In genomic region chr12:27535318-27535717, GRCh38 we compare ENCODE assay signal across 20 cellular contexts. TPM values are rescaled to one million over a fixed set of nuclear protein-coding genes. Genes with fewer than 3 reads are reported as not detected.
A peak's percentile ranks its signal among the peaks of the same experiment; 100 is the strongest.
DNase-seq lines count a peak whose midpoint lies in the region; ATAC-seq, FAIRE-seq and TF ChIP-seq lines count a peak whose summit lies in the region.
"Had no signal": no experiment of that assay in that cellular context is flagged by ENCODE, and none has a peak within 500 bp of the region (broad histone marks: within the 10 kb centered on the region; RNA-seq: fewer than 3 reads in every experiment).

No MANE protein-coding gene starts in this region.

- no peak for TF ChIP-seq RAD21 in GM12878 (IDR thresholded peaks at IDR 0.05; ENCODE audit: insufficient read depth, low read depth, low read length)

- H3K27me3 ChIP-seq in DND-41 (ENCODE audit: insufficient read depth, low read length, poor library complexity) (no peaks in the 10 kb centered on the region), GM12878 (replicated peaks in 1 of 2; ENCODE audit: control insufficient read depth in 2 of 2, insufficient read depth in 2 of 2, low read length in 1 of 2) (no peaks in the 10 kb centered on the region)

- H3K79me2 ChIP-seq in DND-41 (ENCODE audit: insufficient read depth, low read length) (no peaks in the 10 kb centered on the region), GM12878 (ENCODE audit: control insufficient read depth, insufficient read depth, low read length) (peaks cover 37% of the 10 kb centered on the region)

- H3K4me2 ChIP-seq in DND-41 (ENCODE audit: insufficient read depth, low read length) (peak overlapping the region; percentile 26; the same call in 1 of the 2 replicates), GM12878 (ENCODE audit: control insufficient read depth, insufficient read depth) (peak overlapping the region; percentile 88)

- TF ChIP-seq EP300 in GM12878 (IDR thresholded peaks at IDR 0.05; ENCODE audit: borderline replicate concordance in 1 of 2, control insufficient read depth in 1 of 2, low read depth in 2 of 2, low read length in 2 of 2) = no peak

- H3K9me3 ChIP-seq in DND-41 (ENCODE audit: insufficient read depth, low read length, severe bottlenecking) (no peaks in the 10 kb centered on the region), GM12878 (replicated peaks; ENCODE audit: control insufficient read depth, insufficient read depth, low read length) (no peaks in the 10 kb centered on the region; the same call in 2 of the 3 replicates)

- no peak for TF ChIP-seq POLR2A in GM12878 (IDR thresholded peaks at IDR 0.05; ENCODE audit: low read depth, low read length)

- no peaks in the 10 kb centered on the region for H4K20me1 ChIP-seq in DND-41 (ENCODE audit: insufficient read depth, low read length)
- no peaks in the 10 kb centered on the region for H4K20me1 ChIP-seq in GM12878 (ENCODE audit: control insufficient read depth, insufficient read depth)

- RAD21 ChIA-PET in GM12878 (lab: Charles Lee; ENCODE audit: unreplicated experiment) = no interaction called here

- SMC1A ChIA-PET in GM12878 (lab: Charles Lee; ENCODE audit: uncharacterized antibody, unreplicated experiment) = interaction anchor here (1.8 to 2.3 kb wide), 4 partner anchors 11 to 20 kb away, joined by 4 to 11 read pairs (median 8); no protein-coding TSS in a partner anchor

- WGBS in GM12878 (ENCODE audit: insufficient coverage, insufficient replicate concordance, low lambda C conversion rate, missing lambda C conversion rate) = 12% methylated on average over 6 of the region's 6 CpGs

- H3K27ac ChIP-seq in DND-41 (ENCODE audit: low read length) (no peak overlapping the region), GM12878 (ENCODE audit: control insufficient read depth, insufficient read depth) (peak overlapping the region; percentile 78)
- H3K27ac ChIP-seq: HL-60, SK-N-MC had no signal

- peak; percentile 8 for FAIRE-seq in GM19239 (lab: Jason Lieb, UNC)
- no peak for FAIRE-seq in GM12878 (lab: Jason Lieb, UNC)

- H3K36me3 ChIP-seq in DND-41 (ENCODE audit: insufficient read depth, low read length) = no peaks in the 10 kb centered on the region
- no peaks in the 10 kb centered on the region for H3K36me3 ChIP-seq in GM12878 (ENCODE audit: control insufficient read depth in 2 of 2, insufficient read depth in 2 of 2, low read length in 1 of 2)

- no TSS peak for BruUV-seq in GM12878 (replicated peaks; lab: Mats Ljungman, UMichigan)

- in situ Hi-C loops in GM12878 (cut with MboI) = no loop called here

- DNase-seq in DND-41 (no peak), GM19239 (ENCODE audit: insufficient read length, low spot score) (no peak), GM12878 (ENCODE audit: low read depth, low spot score) (no peak), HUDEP-2 (lab: John Stamatoyannopoulos, UW; ENCODE audit: unreplicated experiment in 76 of 76) (no peak), left lobe of liver (ENCODE audit: low spot score) (no peak), Ammon's horn (ENCODE audit: low spot score) (no peak)
- DNase-seq: AML-193; CD8-positive, alpha-beta T cell; H7; KG1; NCI-H1105; NCI-H1694 treated with DMSO at 0.1 percent for 48 hours; NCI-H345; NCI-H526 treated with DMSO at 0.1 percent for 48 hours; PC-3; T-helper 1 cell had no signal

- H3K9ac ChIP-seq in DND-41 (ENCODE audit: low read depth, low read length) = no peak overlapping the region
- H3K9ac ChIP-seq in GM12878 (ENCODE audit: control insufficient read depth, insufficient read depth, low read length) = no peak overlapping the region

- intact Hi-C loops in GM12878 (cut with micrococcal nuclease; ENCODE audit: unreplicated experiment) = loop anchor here (2.0 kb wide), 1 partner anchor 117 kb away; no protein-coding TSS in a partner anchor

- H3K4me3 ChIP-seq in DND-41 (ENCODE audit: low read depth in 1 of 2, low read length in 2 of 2) (no peak overlapping the region), GM12878 (0 out of 2 replicates have a peak overlapping the region, but pooled peaks have one; percentile 27)
- H3K4me3 ChIP-seq: SK-N-MC had no signal

- CTCF ChIA-PET in GM12878 (lab: Yijun Ruan, JAX) = no interaction called here

- H3K4me1 ChIP-seq in DND-41 (ENCODE audit: insufficient read depth, low read length) (peaks cover 27% of the 10 kb centered on the region), GM12878 (ENCODE audit: control insufficient read depth, insufficient read depth, low read length) (peaks cover 59% of the 10 kb centered on the region)

- POLR2A ChIA-PET in GM12878 (lab: Charles Lee) = interaction anchor here (0.7 to 1.1 kb wide), 2 partner anchors 11 to 204 kb away, joined by 4 read pairs; partner anchors contain the start of gene PPFIBP1

- ATAC-seq in DND-41 (ENCODE audit: insufficient read depth, low read depth) (no peak), HG03378 (IDR thresholded peaks at IDR 0.05; ENCODE audit: unreplicated experiment) (peak; percentile 31), GM12878 (peak; percentile 56), left lobe of liver (no peak), GM21528 (IDR thresholded peaks at IDR 0.05; ENCODE audit: low FRiP score, unreplicated experiment) (no peak)
- ATAC-seq: PC-3 had no signal

- TF ChIP-seq CTCF in DND-41 (IDR thresholded peaks at IDR 0.05; ENCODE audit: borderline replicate concordance, extremely low read depth, low read length, poor library complexity, severe bottlenecking) (no peak), GM12878 (IDR thresholded peaks at IDR 0.05 in 2 of 3, conservative IDR thresholded peaks at IDR 0.05 in 1 of 3; ENCODE audit: control insufficient read depth in 2 of 3, extremely low read depth in 1 of 3, insufficient read depth in 1 of 3, low read depth in 3 of 3, low read length in 3 of 3) (no peak)

- H2AFZ ChIP-seq in DND-41 (ENCODE audit: low read depth, low read length) = no peak overlapping the region
- H2AFZ ChIP-seq in GM12878 (ENCODE audit: control insufficient read depth, low read depth, low read length) = no peak overlapping the region

TF ChIP-seq in GM12878, 131 proteins besides CTCF, POLR2A, EP300 and RAD21 (continues in another document):
- TF ChIP-seq ETV6 (conservative IDR thresholded peaks at IDR 0.05 in 1 of 2, IDR thresholded peaks at IDR 0.05 in 1 of 2; ENCODE audit: borderline replicate concordance in 1 of 2, low read depth in 1 of 2) (no peak), ZBTB11 (CRISPR knock-in tag; IDR thresholded peaks at IDR 0.05) (no peak), BCL3 (IDR thresholded peaks at IDR 0.05; ENCODE audit: borderline replicate concordance, insufficient read depth, low read depth, low read length, poor library complexity, severe bottlenecking) (no peak), EGR1 (IDR thresholded peaks at IDR 0.05; ENCODE audit: borderline replicate concordance in 1 of 2, low read depth in 2 of 2, low read length in 2 of 2) (0 out of 3 replicates have a peak, but pooled peaks of 1 of the 2 experiments have one; percentile 12), BHLHE40 (IDR thresholded peaks at IDR 0.05; ENCODE audit: borderline replicate concordance in 1 of 2, low read depth in 2 of 2, low read length in 1 of 2) (peak in 1 of 2 experiments; percentile 6; a peak in 1 of 4 replicates)

RNA-seq across cellular contexts. Expression of gene PPFIBP1, which starts 11.3 kb away (rescaled TPM):
- 239 and 251 TPM in 2 replicates for total RNA-seq in GM12878 (2013; cell fraction: nucleolus; rRNA removed)
- total RNA-seq in GM12878 (2014; rRNA removed) (3.8 and 4.7 TPM in 2 replicates), GM12878 (2014; rRNA removed; fragmentation: Illumina TruSeq; extraction: Trizol) (2.6 and 3.8 TPM in 2 replicates), GM12878 (2021) (3.8 and 4.2 TPM in 2 replicates), left lobe of liver (34.9 TPM)
- 10.0 TPM for polyA plus RNA-seq in GM12878 (2011; ENCODE audit: low read depth)
- polyA plus RNA-seq in GM12878 (2011; rRNA removed) (7.8 and 9.4 TPM in 2 replicates), GM12878 (2014; fragmentation: Illumina TruSeq; extraction: Trizol) (3.5 and 4.7 TPM in 2 replicates), GM12878 (2014; fragmentation: Nextera tagmentation; extraction: Ambion mirVana) (under 1 TPM; 0.47 to 0.55 TPM), GM12878 (2014; rRNA removed) (1.9 and 2.8 TPM in 2 replicates), GM12878 (2016; fragmentation: Nextera tagmentation; extraction: Ambion mirVana) (1 to 10 TPM; 4.7 to 6.8 TPM)
- polyA plus RNA-seq in GM12878 (2011; cell fraction: cytosol; rRNA removed) = 3.5 and 3.6 TPM in 2 replicates
- 9.8 and 10.8 TPM in 2 replicates for polyA plus RNA-seq in GM12878 (2011; cell fraction: nucleus; rRNA removed)
- 11.3 and 22.7 TPM in 2 replicates for polyA plus RNA-seq in GM12878 (2012)
- 12.4 and 14.4 TPM in 2 replicates for polyA minus RNA-seq in GM12878 (2011; rRNA and poly(A)+ RNA removed)
- 3.6 TPM in 2 replicates for polyA minus RNA-seq in GM12878 (2011; cell fraction: cytosol; rRNA and poly(A)+ RNA removed)
- polyA minus RNA-seq in GM12878 (2011; cell fraction: nucleus; rRNA and poly(A)+ RNA removed) = 10.6 and 12.5 TPM in 2 replicates

Comparison
In these comparisons a context has a peak if more than half of its experiments do, and no peak if none do; other contexts are left out.
1. ATAC-seq: peak in HG03378 (single experiment) and GM12878 (single experiment); none in DND-41 (single experiment), left lobe of liver (single experiment) and GM21528 (single experiment).